29 cellular contexts compared by ENCODE assay signal in genomic region chr12:127065595-127065994, GRCh38.
"Had no signal": no experiment of that assay in that cellular context is flagged by ENCODE, and none has a peak within 500 bp of the region (broad histone marks: within the 10 kb centered on the region; RNA-seq: fewer than 3 reads in every experiment).

No MANE protein-coding gene starts in this region.

- FAIRE-seq: colon, endometrium, endothelial cell of umbilical vein, frontal cortex had no signal

- H3K79me2 ChIP-seq: hepatocyte had no signal

- H3K36me3 ChIP-seq: colonic mucosa, esophagus muscularis mucosa, esophagus squamous epithelium, gastrocnemius medialis, gastroesophageal sphincter, heart left ventricle, heart right ventricle had no signal

- DNase-seq: colonic mucosa; cortex of kidney; dermis blood vessel endothelial cell; dorsolateral prefrontal cortex; effector CD4-positive, alpha-beta T cell; effector CD8-positive, alpha-beta T cell; effector memory CD4-positive, alpha-beta T cell; effector memory CD8-positive, alpha-beta T cell; endodermal cell; erythroblast; esophagus squamous epithelium; foreskin fibroblast; foreskin keratinocyte; foreskin melanocyte; gastrocnemius medialis; glutamatergic neuron; head of caudate nucleus; heart left ventricle; heart right ventricle had no signal

- H3K9me3 ChIP-seq: colonic mucosa, esophagus muscularis mucosa, esophagus squamous epithelium, gastrocnemius medialis, gastroesophageal sphincter, heart left ventricle, heart right ventricle had no signal

- ATAC-seq: effector memory CD8-positive, alpha-beta T cell; esophagus mucosa; foreskin keratinocyte; gastrocnemius medialis; gastroesophageal sphincter; heart left ventricle; heart right ventricle had no signal

- H3K27ac ChIP-seq: colonic mucosa, coronary artery, dorsolateral prefrontal cortex, epithelial cell of prostate, esophagus muscularis mucosa, esophagus squamous epithelium, foreskin keratinocyte, gastrocnemius medialis, gastroesophageal sphincter, heart left ventricle, heart right ventricle, hepatocyte had no signal

- H3K27me3 ChIP-seq: colonic mucosa, foreskin keratinocyte, gastrocnemius medialis, heart left ventricle, heart right ventricle, hepatocyte had no signal

- H3K4me2 ChIP-seq: hepatocyte had no signal

- H2AFZ ChIP-seq: hepatocyte had no signal

- H3K4me1 ChIP-seq: esophagus squamous epithelium, foreskin keratinocyte, gastrocnemius medialis, gastroesophageal sphincter, heart left ventricle, heart right ventricle had no signal

- H3K4me3 ChIP-seq: colonic mucosa, coronary artery, dorsolateral prefrontal cortex, esophagus muscularis mucosa, esophagus squamous epithelium, gastrocnemius medialis, gastroesophageal sphincter, heart left ventricle, heart right ventricle, hepatocyte had no signal
